8 cellular contexts compared by ENCODE assay signal in genomic region chr18:159037-159652, GRCh38. TPM values are rescaled to one million over a fixed set of nuclear protein-coding genes. Genes with fewer than 3 reads are reported as not detected.
DNase-seq lines count a peak whose midpoint lies in the region; ATAC-seq, FAIRE-seq and TF ChIP-seq lines count a peak whose summit lies in the region.

No MANE protein-coding gene starts in this region.

- POLR2A ChIA-PET in Panc1 (lab: Charles Lee): no interaction called here

- peak overlapping the region; percentile 90 for H3K27ac ChIP-seq in Panc1 (ENCODE audit: low read length)
- H3K27ac ChIP-seq in ectodermal cell (ENCODE audit: insufficient read depth, low read depth, low read length, poor library complexity, severe bottlenecking): peak overlapping the region; percentile 78
- peak overlapping the region; percentile 81 for H3K27ac ChIP-seq in muscle layer of duodenum (ENCODE audit: low read length)

- no peak for ATAC-seq in Panc1
- no peak for ATAC-seq in HG03196 (IDR thresholded peaks at IDR 0.05; ENCODE audit: unreplicated experiment)

- no peak for TF ChIP-seq CTCF in Panc1 (IDR thresholded peaks at IDR 0.05)

- BruUV-seq in Panc1 (replicated peaks; lab: Mats Ljungman, UMichigan): TSS peak; percentile 77

- WGBS in ectodermal cell, 2 experiments: 4 to 5% methylated on average over 23 of the region's 23 CpGs

- no peaks in the 10 kb centered on the region for H3K9me3 ChIP-seq in Panc1 (ENCODE audit: control insufficient read depth, insufficient read depth, low read depth, low read length)
- H3K9me3 ChIP-seq in ectodermal cell (ENCODE audit: control insufficient read depth, low read length): no peaks in the 10 kb centered on the region
- H3K9me3 ChIP-seq in muscle layer of duodenum (ENCODE audit: control insufficient read depth in 1 of 2, low read length in 2 of 2): no peaks in the 10 kb centered on the region

- in situ Hi-C loops in Panc1 (cut with HindIII; ENCODE audit: low pct_unique_long_range_greater_than_20kb, low sequenced_read_pairs): no loop called here

- DNase-seq in AG20443 (ENCODE audit: low spot score) (peak; percentile 17), GM19239 (ENCODE audit: insufficient read length, low spot score) (peak; percentile 5), Panc1 (ENCODE audit: low read depth, low spot score) (no peak), NCI-H1105 treated with DMSO at 0.1 percent for 48 hours (lab: John Stamatoyannopoulos, UW) (no peak), SW 1271 (lab: John Stamatoyannopoulos, UW) (no peak)

- H3K4me1 ChIP-seq in Panc1 (ENCODE audit: control insufficient read depth, insufficient read depth, low read length) (peaks cover 19% of the 10 kb centered on the region), ectodermal cell (ENCODE audit: control insufficient read depth, insufficient read depth, low read length) (peaks cover 8% of the 10 kb centered on the region), muscle layer of duodenum (ENCODE audit: control insufficient read depth in 1 of 2, insufficient read depth in 2 of 2, low read length in 2 of 2) (peaks cover 5 to 17% of the 10 kb centered on the region in 2 donors)

- CTCF ChIA-PET in Panc1 (lab: Charles Lee): no interaction called here

- intact Hi-C loops in Panc1 (cut with micrococcal nuclease; ENCODE audit: unreplicated experiment): no loop called here

- peak overlapping the region; percentile 93 to 94 for H3K4me3 ChIP-seq in Panc1 (ENCODE audit: low read depth in 2 of 2, low read length in 2 of 2)
- H3K4me3 ChIP-seq in ectodermal cell (ENCODE audit: insufficient read depth, low read depth, low read length): peak overlapping the region; percentile 78
- peak overlapping the region; percentile 96 for H3K4me3 ChIP-seq in muscle layer of duodenum (ENCODE audit: low read depth in 1 of 2, low read length in 2 of 2)

- no peaks in the 10 kb centered on the region for H3K27me3 ChIP-seq in Panc1 (ENCODE audit: control insufficient read depth, insufficient read depth, low read length)
- H3K27me3 ChIP-seq in ectodermal cell (ENCODE audit: control insufficient read depth, insufficient read depth, low read length, poor library complexity, severe bottlenecking): peaks cover 8% of the 10 kb centered on the region
- no peaks in the 10 kb centered on the region for H3K27me3 ChIP-seq in muscle layer of duodenum (ENCODE audit: low read depth, low read length)

- H3K36me3 ChIP-seq in Panc1 (ENCODE audit: control insufficient read depth, insufficient read depth, low read length): peaks cover 7% of the 10 kb centered on the region; the same call in 1 of the 2 replicates
- no peaks in the 10 kb centered on the region for H3K36me3 ChIP-seq in ectodermal cell (ENCODE audit: control insufficient read depth, insufficient read depth, low read length)
- peaks cover 5 to 6% of the 10 kb centered on the region in 2 donors for H3K36me3 ChIP-seq in muscle layer of duodenum (ENCODE audit: control insufficient read depth in 1 of 2, insufficient read depth in 2 of 2, low read length in 2 of 2)

- FAIRE-seq in GM19239 (lab: Jason Lieb, UNC): peak; percentile 81

RNA-seq across cellular contexts. Expression of gene USP14, which starts 0.8 kb away (rescaled TPM):
- total RNA-seq in Panc1 (2021; ENCODE audit: unreplicated experiment): 75.0 TPM
- 45.9 TPM for polyA plus RNA-seq in Panc1 (2012; ENCODE audit: insufficient read length)
- polyA plus RNA-seq in ectodermal cell (2013, experiment 1 of 4): 103 TPM
- polyA plus RNA-seq in ectodermal cell (2013, experiment 2 of 4): 105 TPM
- 77.5 TPM for polyA plus RNA-seq in ectodermal cell (2013, experiment 3 of 4)
- 82.1 TPM for polyA plus RNA-seq in ectodermal cell (2013, experiment 4 of 4)

Comparison
In these comparisons a context has a peak if more than half of its experiments do, and no peak if none do; other contexts are left out.
1. DNase-seq: peak in AG20443 (single experiment) and GM19239 (single experiment); none in Panc1 (single experiment), NCI-H1105 treated with DMSO at 0.1 percent for 48 hours (single experiment) and SW 1271 (0 of 2).
2. Peak in every context shown above with its lines, with median percentiles within 50 percentile points of each other: H3K27ac ChIP-seq and H3K4me3 ChIP-seq.